In genomic region chr5:8320244-8320643, GRCh38 we compare ENCODE assay signal across 18 cellular contexts.
"Had no signal": no experiment of that assay in that cellular context is flagged by ENCODE, and none has a peak within 500 bp of the region (broad histone marks: within the 10 kb centered on the region; RNA-seq: fewer than 3 reads in every experiment).

No MANE protein-coding gene starts in this region.

- H3K27ac Mint-ChIP-seq: mesothelial cell of epicardium; naive B cell; natural killer cell; nephron progenitor cell; progenitor cell of endocrine pancreas; stimulated activated naive CD8-positive, alpha-beta T cell treated with anti-CD3 and anti-CD28 coated beads, Interleukin-15, Interleukin-2, amounts not matched to agents 100 ng/mL and 50 ng/mL, for 24 hours had no signal

- H3K27me3 Mint-ChIP-seq: stimulated activated naive CD8-positive, alpha-beta T cell treated with anti-CD3 and anti-CD28 coated beads, Interleukin-15, Interleukin-2, amounts not matched to agents 100 ng/mL and 50 ng/mL, for 24 hours had no signal

- H3K4me3 Mint-ChIP-seq: mesothelial cell of epicardium; naive B cell; natural killer cell; nephron progenitor cell; stimulated activated naive CD8-positive, alpha-beta T cell treated with anti-CD3 and anti-CD28 coated beads, Interleukin-15, Interleukin-2, amounts not matched to agents 100 ng/mL and 50 ng/mL, for 24 hours had no signal

- H3K4me1 Mint-ChIP-seq: mesothelial cell of epicardium, naive B cell, natural killer cell, nephron progenitor cell had no signal

- H3K36me3 Mint-ChIP-seq: mesothelial cell of epicardium, naive B cell had no signal

- DNase-seq: islet precursor cell; left ventricle myocardium inferior; mesendoderm; naive B cell; natural killer cell; nephron progenitor cell; ovary; right lobe of liver; stimulated activated CD4-positive, alpha-beta T cell treated with anti-CD3 and anti-CD28 coated beads, Interleukin-12 subunit alpha, Interleukin-12 subunit beta, amount 100 ng/mL, for 4 hours; stimulated activated CD4-positive, alpha-beta T cell treated with anti-CD3 and anti-CD28 coated beads, Interleukin-15, amount 100 ng/mL, for 24 hours; stimulated activated CD4-positive, alpha-beta T cell treated with anti-CD3 and anti-CD28 coated beads, Interleukin-2, amount 100 ng/mL, for 24 hours; stimulated activated CD4-positive, alpha-beta T cell treated with anti-CD3 and anti-CD28 coated beads, Interleukin-4, amount 100 ng/mL, for 1 hour; stimulated activated naive CD4-positive, alpha-beta T cell; tibial artery; upper lobe of right lung had no signal

- H3K9me3 Mint-ChIP-seq: mesothelial cell of epicardium, nephron progenitor cell had no signal
